ENCODE assay signal across 15 cellular contexts in the genomic region with DNA sequence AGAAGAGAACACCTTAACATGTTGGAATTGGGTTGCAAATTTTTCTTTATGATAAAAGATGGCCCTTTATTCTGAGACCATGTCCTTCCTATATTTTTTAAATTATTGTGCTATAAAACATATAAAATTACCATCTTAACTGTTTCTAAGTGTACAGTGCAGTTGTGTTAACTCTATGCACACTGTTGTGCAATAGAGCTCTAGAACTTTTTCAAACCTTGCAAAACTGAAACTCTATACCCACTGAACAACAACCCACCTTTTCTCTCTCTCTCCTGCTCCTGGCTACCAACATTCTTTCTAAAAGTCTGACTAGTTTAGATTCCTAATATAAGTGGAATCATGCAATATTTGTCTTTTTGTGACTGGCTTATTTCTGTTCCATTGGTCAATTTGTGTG. TPM values are rescaled to one million over a fixed set of nuclear protein-coding genes. Genes with fewer than 3 reads are reported as not detected.
DNase-seq lines count a peak whose midpoint lies in the region; ATAC-seq, FAIRE-seq and TF ChIP-seq lines count a peak whose summit lies in the region.
"Had no signal": no experiment of that assay in that cellular context is flagged by ENCODE, and none has a peak within 500 bp of the region (broad histone marks: within the 10 kb centered on the region; RNA-seq: fewer than 3 reads in every experiment).

No MANE protein-coding gene starts in this region.

- TF ChIP-seq POLR2A in HepG2 (IDR thresholded peaks at IDR 0.05; ENCODE audit: insufficient read depth in 1 of 2, low read depth in 2 of 2, low read length in 2 of 2), result no peak

- H3K9ac ChIP-seq in HepG2 (ENCODE audit: insufficient read depth, low read depth, low read length), result no peak overlapping the region
- H3K9ac ChIP-seq in subcutaneous abdominal adipose tissue (ENCODE audit: low read length in 5 of 5), result no peak overlapping the region
- no peak overlapping the region for H3K9ac ChIP-seq in H9 (ENCODE audit: extremely low read depth, insufficient read length, low read length)
- H3K9ac ChIP-seq: BLaER1 treated with 17β-estradiol and CSF1 and Interleukin-3, amounts not matched to agents 10 nM and 100 nM had no signal

- H3K23ac ChIP-seq in H9 (ENCODE audit: insufficient read length, low read depth, low read length), result no peak overlapping the region

- no peak overlapping the region for H3K4ac ChIP-seq in H9 (ENCODE audit: low read depth, low read length)

- no peak for TF ChIP-seq EP300 in HepG2 (IDR thresholded peaks at IDR 0.05; ENCODE audit: low read depth in 2 of 2, low read length in 2 of 2)
- no peak for TF ChIP-seq EP300 in HepG2 (CRISPR knock-in tag; IDR thresholded peaks at IDR 0.05; ENCODE audit: borderline replicate concordance)

- no peak overlapping the region for H2BK20ac ChIP-seq in H9 (ENCODE audit: low read depth, low read length, poor library complexity, severe bottlenecking)

- H3K9me3 ChIP-seq in T-helper 17 cell (ENCODE audit: control insufficient read depth, low read length, poor library complexity, severe bottlenecking) (no peaks in the 10 kb centered on the region), HepG2 (ENCODE audit: low read length) (no peaks in the 10 kb centered on the region), subcutaneous abdominal adipose tissue (ENCODE audit: control insufficient read depth in 5 of 5, low read length in 5 of 5) (no peaks in the 10 kb centered on the region), H9 (ENCODE audit: control insufficient read depth, low read depth, low read length) (no peaks in the 10 kb centered on the region), OCI-LY7 (ENCODE audit: low read length) (no peaks in the 10 kb centered on the region)
- H3K9me3 ChIP-seq: BLaER1 treated with 17β-estradiol and CSF1 and Interleukin-3, amounts not matched to agents 10 nM and 100 nM had no signal

- H3K27ac ChIP-seq in HepG2 (ENCODE audit: extremely low read length, insufficient read depth, low read length) (no peak overlapping the region), subcutaneous abdominal adipose tissue (ENCODE audit: low read depth, low read length) (peak overlapping the region; percentile 66), H9 (ENCODE audit: insufficient read length, low read depth, low read length) (no peak overlapping the region), OCI-LY7 (ENCODE audit: low read depth, low read length, poor library complexity, severe bottlenecking) (no peak overlapping the region)
- H3K27ac ChIP-seq: BLaER1 treated with 17β-estradiol and CSF1 and Interleukin-3, amounts not matched to agents 10 nM and 100 nM had no signal

- H3K9me3 Mint-ChIP-seq in activated naive CD4-positive, alpha-beta T cell treated with anti-CD3 and anti-CD28 coated beads, Interleukin-2, amount 50 U/mL, for 24 hours, result no peaks in the 10 kb centered on the region
- H3K9me3 Mint-ChIP-seq in H9, result no peaks in the 10 kb centered on the region
- H3K9me3 Mint-ChIP-seq: CD4-positive, CD25-positive, alpha-beta regulatory T cell had no signal

- H3K36me3 Mint-ChIP-seq in activated naive CD4-positive, alpha-beta T cell treated with anti-CD3 and anti-CD28 coated beads, Interleukin-2, amount 50 U/mL, for 24 hours, result no peaks in the 10 kb centered on the region
- H3K36me3 Mint-ChIP-seq in T-helper 17 cell (ENCODE audit: low read depth) (no peaks in the 10 kb centered on the region), H9 (ENCODE audit: insufficient read depth in 1 of 3, low read depth in 3 of 3) (no peaks in the 10 kb centered on the region)
- H3K36me3 Mint-ChIP-seq: CD4-positive, CD25-positive, alpha-beta regulatory T cell had no signal

- H3K4me3 ChIP-seq in HepG2 (replicated peaks in 1 of 3; ENCODE audit: insufficient read depth in 1 of 3, low read depth in 2 of 3, low read length in 3 of 3) (no peak overlapping the region), subcutaneous abdominal adipose tissue (ENCODE audit: low read depth in 1 of 5, low read length in 5 of 5) (no peak overlapping the region), OCI-LY7 (ENCODE audit: low read depth, low read length, poor library complexity, severe bottlenecking) (no peak overlapping the region)
- H3K4me3 ChIP-seq: BLaER1 treated with 17β-estradiol and CSF1 and Interleukin-3, amounts not matched to agents 10 nM and 100 nM had no signal

- H2BK5ac ChIP-seq in H9 (ENCODE audit: insufficient read length, low read length), result no peak overlapping the region

- CTCF ChIA-PET in HepG2 (lab: Yijun Ruan, JAX; ENCODE audit: low intra/inter-chr PET ratio, low total read pairs) (no interaction called here), OCI-LY7 (lab: Charles Lee; ENCODE audit: unreplicated experiment) (no interaction called here)

- H4K8ac ChIP-seq in H9 (replicated peaks; ENCODE audit: insufficient read length, low read depth, low read length), result no peak overlapping the region

- no peak for TF ChIP-seq RAD21 in HepG2 (CRISPR knock-in tag; IDR thresholded peaks at IDR 0.05)

- H2BK15ac ChIP-seq in H9 (ENCODE audit: low read depth, low read length), result no peak overlapping the region

- H3K27me3 ChIP-seq in HepG2 (ENCODE audit: control insufficient read depth in 1 of 2, insufficient read depth in 2 of 2, low read length in 2 of 2) (no peaks in the 10 kb centered on the region), subcutaneous abdominal adipose tissue (ENCODE audit: control insufficient read depth in 5 of 5, insufficient read depth in 4 of 5, low read length in 5 of 5) (no peaks in the 10 kb centered on the region), H9 (ENCODE audit: insufficient read depth, low read length) (no peaks in the 10 kb centered on the region)

- no peak overlapping the region for H3K56ac ChIP-seq in H9 (ENCODE audit: insufficient read length, low read depth, low read length)

- peak overlapping the region; percentile 3 for H3K27ac Mint-ChIP-seq in activated naive CD4-positive, alpha-beta T cell treated with anti-CD3 and anti-CD28 coated beads, Interleukin-2, amount 50 U/mL, for 24 hours
- H3K27ac Mint-ChIP-seq in T-helper 17 cell (peak overlapping the region; percentile 16), H9 (no peak overlapping the region)
- H3K27ac Mint-ChIP-seq: CD4-positive, CD25-positive, alpha-beta regulatory T cell had no signal

- no peak for DNase-seq in activated naive CD4-positive, alpha-beta T cell treated with anti-CD3 and anti-CD28 coated beads, Interleukin-2, amount 50 U/mL, for 16 hours
- no peak for DNase-seq in T-helper 17 cell
- DNase-seq in HepG2 (ENCODE audit: low spot score), result no peak
- no peak for DNase-seq in H9
- no peak for DNase-seq in OCI-LY7 (ENCODE audit: low spot score)
- DNase-seq: ACHN; CD4-positive, CD25-positive, alpha-beta regulatory T cell; HCEC 1CT had no signal

- no peak overlapping the region for H4K91ac ChIP-seq in H9 (ENCODE audit: insufficient read length, low read depth, low read length)

- no peak for ATAC-seq in T-helper 17 cell
- ATAC-seq in HepG2, result no peak
- ATAC-seq in HG03097 (IDR thresholded peaks at IDR 0.05; ENCODE audit: low FRiP score, unreplicated experiment), result no peak

- H3K79me2 ChIP-seq in HepG2 (ENCODE audit: insufficient read depth, low read length) (no peaks in the 10 kb centered on the region), H9 (ENCODE audit: insufficient read depth, low read length) (no peaks in the 10 kb centered on the region), OCI-LY7 (ENCODE audit: insufficient read depth, low read depth, low read length) (no peaks in the 10 kb centered on the region)

- H3K36me3 ChIP-seq in HepG2 (replicated peaks in 1 of 2; ENCODE audit: control insufficient read depth in 1 of 2, insufficient read depth in 2 of 2, low read length in 2 of 2) (no peaks in the 10 kb centered on the region), subcutaneous abdominal adipose tissue (ENCODE audit: control insufficient read depth in 5 of 5, insufficient read depth in 5 of 5, low read length in 5 of 5) (no peaks in the 10 kb centered on the region), OCI-LY7 (ENCODE audit: insufficient read depth, low read length) (no peaks in the 10 kb centered on the region)
- H3K36me3 ChIP-seq: BLaER1 treated with 17β-estradiol and CSF1 and Interleukin-3, amounts not matched to agents 10 nM and 100 nM had no signal

- no peak overlapping the region for H3T11ph ChIP-seq in H9 (ENCODE audit: low read length)

- H2AFZ ChIP-seq in HepG2 (ENCODE audit: low read length) (no peak overlapping the region), H9 (ENCODE audit: low read length) (no peak overlapping the region), OCI-LY7 (ENCODE audit: low read length) (no peak overlapping the region)

- no peak overlapping the region for H4K5ac ChIP-seq in H9 (ENCODE audit: insufficient read length, low read depth, low read length)

- H3K18ac ChIP-seq in H9 (ENCODE audit: insufficient read length, low read depth, low read length), result no peak overlapping the region

- no peaks in the 10 kb centered on the region for H3K4me1 Mint-ChIP-seq in activated naive CD4-positive, alpha-beta T cell treated with anti-CD3 and anti-CD28 coated beads, Interleukin-2, amount 50 U/mL, for 24 hours
- H3K4me1 Mint-ChIP-seq in T-helper 17 cell (peaks cover 1% of the 10 kb centered on the region), H9 (peaks cover 4% of the 10 kb centered on the region in 2 experiments)
- H3K4me1 Mint-ChIP-seq: CD4-positive, CD25-positive, alpha-beta regulatory T cell had no signal

- TF ChIP-seq CTCF in HepG2 (CRISPR knock-in tag; IDR thresholded peaks at IDR 0.05) (no peak), H9 (conservative IDR thresholded peaks at IDR 0.05) (no peak), OCI-LY7 (conservative IDR thresholded peaks at IDR 0.05; ENCODE audit: low read length) (no peak)

- H2AK5ac ChIP-seq in H9 (ENCODE audit: insufficient read length, low read length), result no peak overlapping the region

- H3K4me3 Mint-ChIP-seq in activated naive CD4-positive, alpha-beta T cell treated with anti-CD3 and anti-CD28 coated beads, Interleukin-2, amount 50 U/mL, for 24 hours, result no peak overlapping the region
- H3K4me3 Mint-ChIP-seq in T-helper 17 cell (no peak overlapping the region), H9 (no peak overlapping the region)
- H3K4me3 Mint-ChIP-seq: CD4-positive, CD25-positive, alpha-beta regulatory T cell had no signal

- H3K9me2 ChIP-seq in OCI-LY7 (ENCODE audit: insufficient read depth, low read length), result no peaks in the 10 kb centered on the region

- H2BK12ac ChIP-seq in H9 (ENCODE audit: insufficient read length, low read depth, low read length), result no peak overlapping the region

- no peak overlapping the region for H2BK120ac ChIP-seq in H9 (ENCODE audit: low read depth, low read length, poor library complexity, severe bottlenecking)

- H3K4me2 ChIP-seq in HepG2 (ENCODE audit: low read depth, low read length), result no peak overlapping the region
- no peak overlapping the region for H3K4me2 ChIP-seq in H9 (ENCODE audit: insufficient read depth, insufficient read length, low read length)
- no peak overlapping the region for H3K4me2 ChIP-seq in OCI-LY7 (ENCODE audit: low read length)
- H3K4me2 ChIP-seq: BLaER1 treated with 17β-estradiol and CSF1 and Interleukin-3, amounts not matched to agents 10 nM and 100 nM had no signal

- H3K14ac ChIP-seq in H9 (ENCODE audit: insufficient read depth, low read length), result no peak overlapping the region

- H3K23me2 ChIP-seq in H9 (ENCODE audit: insufficient read length, low read depth, low read length, poor library complexity, severe bottlenecking), result no peaks in the 10 kb centered on the region

- peaks cover under 1% of the 10 kb centered on the region for H3K27me3 Mint-ChIP-seq in activated naive CD4-positive, alpha-beta T cell treated with anti-CD3 and anti-CD28 coated beads, Interleukin-2, amount 50 U/mL, for 24 hours
- H3K27me3 Mint-ChIP-seq in T-helper 17 cell (peaks cover 24% of the 10 kb centered on the region), H9 (ENCODE audit: low read depth) (peaks cover 3% of the 10 kb centered on the region)

- H3K4me1 ChIP-seq in HepG2 (ENCODE audit: insufficient read depth, low read length) (peaks cover 25% of the 10 kb centered on the region), subcutaneous abdominal adipose tissue (ENCODE audit: control insufficient read depth in 5 of 5, insufficient read depth in 5 of 5, low read length in 5 of 5) (peaks cover 2 to 49% (median 35%) of the 10 kb centered on the region in 5 donors), H9 (ENCODE audit: insufficient read depth, low read length) (no peaks in the 10 kb centered on the region), OCI-LY7 (ENCODE audit: insufficient read depth, low read length, poor library complexity, severe bottlenecking) (no peaks in the 10 kb centered on the region)

- no peaks in the 10 kb centered on the region for H3K79me1 ChIP-seq in H9 (ENCODE audit: insufficient read depth, low read depth, low read length, poor library complexity, severe bottlenecking)

- in situ Hi-C loops in HepG2 (cut with HindIII; ENCODE audit: extremely low pct_ligation_motif_present, low pct_unique_long_range_greater_than_20kb), result no loop called here

- intact Hi-C loops in HepG2 (cut with micrococcal nuclease; ENCODE audit: unreplicated experiment), result loop anchor here (10.0 kb wide), 1 partner anchor 134 kb away; no protein-coding TSS in a partner anchor
- intact Hi-C loops in OCI-LY7 (cut with micrococcal nuclease; ENCODE audit: unreplicated experiment), result no loop called here

- no TSS peak for BruUV-seq in HepG2 (replicated peaks; lab: Mats Ljungman, UMichigan)
- no TSS peak for BruUV-seq in OCI-LY7 (replicated peaks; lab: Mats Ljungman, UMichigan)

- FAIRE-seq in HepG2 (lab: Jason Lieb, UNC), result no peak
- FAIRE-seq: H1 had no signal

- POLR2A ChIA-PET in HepG2 (lab: Yijun Ruan, JAX), result no interaction called here
- POLR2A ChIA-PET in OCI-LY7 (lab: Charles Lee), result interaction anchor here (1.1 kb wide), 1 partner anchor 86 kb away, joined by 3 read pairs; no protein-coding TSS in a partner anchor

- H4K20me1 ChIP-seq in HepG2 (ENCODE audit: insufficient read depth, low read length) (no peaks in the 10 kb centered on the region), H9 (ENCODE audit: control insufficient read depth, insufficient read depth, insufficient read length) (no peaks in the 10 kb centered on the region), OCI-LY7 (ENCODE audit: insufficient read depth, low read length) (no peaks in the 10 kb centered on the region)
- H4K20me1 ChIP-seq: BLaER1 treated with 17β-estradiol and CSF1 and Interleukin-3, amounts not matched to agents 10 nM and 100 nM had no signal

RNA-seq across cellular contexts. Expression of a gene that starts 7.8 kb away (rescaled TPM):
- total RNA-seq in T-helper 17 cell, result 1 to 10 TPM; 1.9 to 4.1 TPM
- total RNA-seq in HepG2 (2016; rRNA removed; fragmentation: Illumina TruSeq; extraction: Trizol), result not detected in 2 replicates
- total RNA-seq in HepG2 (2016; cell fraction: cytosol; rRNA removed; fragmentation: Illumina TruSeq; extraction: Trizol; ENCODE audit: low read depth), result not detected in 2 replicates
- not detected in 2 replicates for total RNA-seq in HepG2 (2016; cell fraction: insoluble cytoplasmic fraction; rRNA removed; fragmentation: Illumina TruSeq; extraction: Trizol)
- not detected in 2 replicates for total RNA-seq in HepG2 (2016; cell fraction: membrane; rRNA removed; fragmentation: Illumina TruSeq; extraction: Trizol)
- total RNA-seq in HepG2 (2016; cell fraction: nucleus; rRNA removed; fragmentation: Illumina TruSeq; extraction: Trizol), result not detected in 2 replicates
- 0.13 TPM in 1 of 2 replicates, not detected in the other for polyA plus RNA-seq in HepG2 (2011; rRNA removed)
- 0.05 TPM in 2 replicates for polyA plus RNA-seq in HepG2 (2011; cell fraction: cytosol; rRNA removed)
- polyA plus RNA-seq in HepG2 (2011; cell fraction: nucleus; rRNA removed), result 0.02 TPM in 1 of 2 replicates, not detected in the other
- 0.15 and 0.16 TPM in 2 replicates for polyA plus RNA-seq in HepG2 (2012)
- polyA plus RNA-seq in HepG2 (2016; cell fraction: cytosol; fragmentation: Illumina TruSeq; extraction: Trizol; ENCODE audit: low read depth), result not detected in 2 replicates
- polyA plus RNA-seq in HepG2 (2016; cell fraction: insoluble cytoplasmic fraction; fragmentation: Illumina TruSeq; extraction: Trizol; ENCODE audit: low read depth), result not detected in 2 replicates
- polyA plus RNA-seq in HepG2 (2016; cell fraction: membrane; fragmentation: Illumina TruSeq; extraction: Trizol; ENCODE audit: low read depth), result not detected in 2 replicates
- not detected in 2 replicates for polyA plus RNA-seq in HepG2 (2016; cell fraction: nucleus; fragmentation: Illumina TruSeq; extraction: Trizol; ENCODE audit: insufficient read depth, low read depth)
- polyA minus RNA-seq in HepG2 (2011; rRNA and poly(A)+ RNA removed; ENCODE audit: low replicate concordance), result 0.76 and 42.1 TPM in 2 replicates
- polyA minus RNA-seq in HepG2 (2011; cell fraction: cytosol; rRNA and poly(A)+ RNA removed), result 0.18 and 1.4 TPM in 2 replicates
- under 0.01 and 0.13 TPM in 2 replicates for polyA minus RNA-seq in HepG2 (2011; cell fraction: nucleus; rRNA and poly(A)+ RNA removed)
- total RNA-seq in H9 (2021), result 0.53 and 1.2 TPM in 2 replicates
- 3.8 and 4.8 TPM in 2 replicates for total RNA-seq in OCI-LY7 (2014; rRNA removed; shearing (Covaris generic))
- 10.5 and 13.0 TPM in 2 replicates for total RNA-seq in OCI-LY7 (2022)
- total RNA-seq: A172, HT-29 had no signal

Comparison
In these comparisons a context has a peak if more than half of its experiments do, and no peak if none do; other contexts are left out.
1. H3K27ac Mint-ChIP-seq: peak in activated naive CD4-positive, alpha-beta T cell treated with anti-CD3 and anti-CD28 coated beads, Interleukin-2, amount 50 U/mL, for 24 hours (single experiment) and T-helper 17 cell (single experiment); none in H9 (0 of 3).